1 cellular context compared by ENCODE assay signal in the genomic region with DNA sequence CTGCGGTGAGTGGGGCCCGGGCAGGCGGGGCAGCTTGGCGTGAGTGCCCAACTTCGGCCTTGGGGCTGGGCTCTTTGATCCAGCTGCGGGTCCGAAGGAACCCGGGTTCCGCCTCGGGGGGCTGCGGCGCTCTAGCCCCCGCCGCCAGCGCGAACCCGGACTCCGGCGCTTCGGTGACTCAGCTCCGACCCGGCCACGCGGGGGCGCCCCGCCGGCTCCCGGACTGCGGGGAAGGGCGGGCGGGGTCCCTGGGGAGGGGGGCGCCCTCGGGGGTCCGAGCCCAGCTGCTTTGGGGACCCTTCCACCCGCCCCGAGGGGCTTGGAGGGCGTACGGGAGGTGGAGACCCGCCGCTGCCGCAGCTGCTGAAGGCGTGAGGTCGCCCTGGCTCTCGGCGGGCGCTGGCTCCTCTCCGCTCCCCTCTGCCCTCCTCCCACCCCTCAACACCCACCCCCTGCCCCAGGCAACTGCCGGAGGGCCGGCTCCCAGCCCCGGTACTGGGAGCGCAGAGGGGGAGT.
TF ChIP-seq lines count a peak whose summit lies in the region.

No MANE protein-coding gene starts in this region.

TF ChIP-seq in HepG2, 621 proteins besides CTCF, POLR2A, EP300 and RAD21 (continued from another document and continues in another):
- TF ChIP-seq, protein P1, sequence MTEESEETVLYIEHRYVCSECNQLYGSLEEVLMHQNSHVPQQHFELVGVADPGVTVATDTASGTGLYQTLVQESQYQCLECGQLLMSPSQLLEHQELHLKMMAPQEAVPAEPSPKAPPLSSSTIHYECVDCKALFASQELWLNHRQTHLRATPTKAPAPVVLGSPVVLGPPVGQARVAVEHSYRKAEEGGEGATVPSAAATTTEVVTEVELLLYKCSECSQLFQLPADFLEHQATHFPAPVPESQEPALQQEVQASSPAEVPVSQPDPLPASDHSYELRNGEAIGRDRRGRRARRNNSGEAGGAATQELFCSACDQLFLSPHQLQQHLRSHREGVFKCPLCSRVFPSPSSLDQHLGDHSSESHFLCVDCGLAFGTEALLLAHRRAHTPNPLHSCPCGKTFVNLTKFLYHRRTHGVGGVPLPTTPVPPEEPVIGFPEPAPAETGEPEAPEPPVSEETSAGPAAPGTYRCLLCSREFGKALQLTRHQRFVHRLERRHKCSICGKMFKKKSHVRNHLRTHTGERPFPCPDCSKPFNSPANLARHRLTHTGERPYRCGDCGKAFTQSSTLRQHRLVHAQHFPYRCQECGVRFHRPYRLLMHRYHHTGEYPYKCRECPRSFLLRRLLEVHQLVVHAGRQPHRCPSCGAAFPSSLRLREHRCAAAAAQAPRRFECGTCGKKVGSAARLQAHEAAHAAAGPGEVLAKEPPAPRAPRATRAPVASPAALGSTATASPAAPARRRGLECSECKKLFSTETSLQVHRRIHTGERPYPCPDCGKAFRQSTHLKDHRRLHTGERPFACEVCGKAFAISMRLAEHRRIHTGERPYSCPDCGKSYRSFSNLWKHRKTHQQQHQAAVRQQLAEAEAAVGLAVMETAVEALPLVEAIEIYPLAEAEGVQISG (CRISPR knock-in tag; IDR thresholded peaks at IDR 0.05): peak; percentile 36; the same call in 1 of the 2 replicates
- TF ChIP-seq, protein P2, sequence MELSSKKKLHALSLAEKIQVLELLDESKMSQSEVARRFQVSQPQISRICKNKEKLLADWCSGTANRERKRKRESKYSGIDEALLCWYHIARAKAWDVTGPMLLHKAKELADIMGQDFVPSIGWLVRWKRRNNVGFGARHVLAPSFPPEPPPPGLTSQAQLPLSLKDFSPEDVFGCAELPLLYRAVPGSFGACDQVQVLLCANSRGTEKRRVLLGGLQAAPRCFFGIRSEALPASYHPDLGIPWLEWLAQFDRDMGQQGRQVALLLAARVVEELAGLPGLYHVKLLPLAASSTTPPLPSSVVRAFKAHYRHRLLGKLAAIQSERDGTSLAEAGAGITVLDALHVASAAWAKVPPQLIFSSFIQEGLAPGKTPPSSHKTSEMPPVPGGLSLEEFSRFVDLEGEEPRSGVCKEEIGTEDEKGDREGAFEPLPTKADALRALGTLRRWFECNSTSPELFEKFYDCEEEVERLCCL (CRISPR knock-in tag; IDR thresholded peaks at IDR 0.05; ENCODE audit: borderline replicate concordance): no peak
- TF ChIP-seq ZNF34 (CRISPR knock-in tag; IDR thresholded peaks at IDR 0.05; ENCODE audit: borderline replicate concordance) (no peak), SNAPC2 (CRISPR knock-in tag; IDR thresholded peaks at IDR 0.05) (no peak), NR2F2 (IDR thresholded peaks at IDR 0.05; ENCODE audit: borderline replicate concordance, low read depth) (no peak), SYNCRIP (IDR thresholded peaks at IDR 0.05; ENCODE audit: insufficient read depth, low read depth, low read length) (no peak), HDAC6 (IDR thresholded peaks at IDR 0.05; ENCODE audit: low read depth, low read length) (no peak), ZNF263 (CRISPR knock-in tag; IDR thresholded peaks at IDR 0.05) (no peak), KMT2A (CRISPR knock-in tag; IDR thresholded peaks at IDR 0.05) (no peak), ELF3 (CRISPR knock-in tag; IDR thresholded peaks at IDR 0.05) (no peak), ZNF605 (CRISPR knock-in tag; IDR thresholded peaks at IDR 0.05) (no peak), HMG20A (CRISPR knock-in tag; IDR thresholded peaks at IDR 0.05; ENCODE audit: borderline replicate concordance) (no peak), MED1 (CRISPR knock-in tag; IDR thresholded peaks at IDR 0.05) (no peak), ZNF253 (CRISPR knock-in tag; IDR thresholded peaks at IDR 0.05; ENCODE audit: borderline replicate concordance) (no peak), ZNF777 (CRISPR knock-in tag; IDR thresholded peaks at IDR 0.05) (peak; percentile 70; the same call in 1 of the 2 replicates), STAT5B (CRISPR knock-in tag; IDR thresholded peaks at IDR 0.05) (no peak)
- TF ChIP-seq, protein P3, sequence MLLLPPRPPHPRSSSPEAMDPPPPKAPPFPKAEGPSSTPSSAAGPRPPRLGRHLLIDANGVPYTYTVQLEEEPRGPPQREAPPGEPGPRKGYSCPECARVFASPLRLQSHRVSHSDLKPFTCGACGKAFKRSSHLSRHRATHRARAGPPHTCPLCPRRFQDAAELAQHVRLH (CRISPR knock-in tag; IDR thresholded peaks at IDR 0.05; ENCODE audit: borderline replicate concordance, low read depth): no peak
- TF ChIP-seq, protein P4, sequence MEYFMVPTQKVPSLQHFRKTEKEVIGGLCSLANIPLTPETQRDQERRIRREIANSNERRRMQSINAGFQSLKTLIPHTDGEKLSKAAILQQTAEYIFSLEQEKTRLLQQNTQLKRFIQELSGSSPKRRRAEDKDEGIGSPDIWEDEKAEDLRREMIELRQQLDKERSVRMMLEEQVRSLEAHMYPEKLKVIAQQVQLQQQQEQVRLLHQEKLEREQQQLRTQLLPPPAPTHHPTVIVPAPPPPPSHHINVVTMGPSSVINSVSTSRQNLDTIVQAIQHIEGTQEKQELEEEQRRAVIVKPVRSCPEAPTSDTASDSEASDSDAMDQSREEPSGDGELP (IDR thresholded peaks at IDR 0.05; ENCODE audit: borderline replicate concordance, low read depth): no peak
- TF ChIP-seq, protein P5, sequence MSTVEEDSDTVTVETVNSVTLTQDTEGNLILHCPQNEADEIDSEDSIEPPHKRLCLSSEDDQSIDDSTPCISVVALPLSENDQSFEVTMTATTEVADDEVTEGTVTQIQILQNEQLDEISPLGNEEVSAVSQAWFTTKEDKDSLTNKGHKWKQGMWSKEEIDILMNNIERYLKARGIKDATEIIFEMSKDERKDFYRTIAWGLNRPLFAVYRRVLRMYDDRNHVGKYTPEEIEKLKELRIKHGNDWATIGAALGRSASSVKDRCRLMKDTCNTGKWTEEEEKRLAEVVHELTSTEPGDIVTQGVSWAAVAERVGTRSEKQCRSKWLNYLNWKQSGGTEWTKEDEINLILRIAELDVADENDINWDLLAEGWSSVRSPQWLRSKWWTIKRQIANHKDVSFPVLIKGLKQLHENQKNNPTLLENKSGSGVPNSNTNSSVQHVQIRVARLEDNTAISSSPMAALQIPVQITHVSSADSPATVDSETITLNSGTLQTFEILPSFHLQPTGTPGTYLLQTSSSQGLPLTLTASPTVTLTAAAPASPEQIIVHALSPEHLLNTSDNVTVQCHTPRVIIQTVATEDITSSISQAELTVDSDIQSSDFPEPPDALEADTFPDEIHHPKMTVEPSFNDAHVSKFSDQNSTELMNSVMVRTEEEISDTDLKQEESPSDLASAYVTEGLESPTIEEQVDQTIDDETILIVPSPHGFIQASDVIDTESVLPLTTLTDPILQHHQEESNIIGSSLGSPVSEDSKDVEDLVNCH (CRISPR knock-in tag; IDR thresholded peaks at IDR 0.05): no peak
- TF ChIP-seq, protein P6, sequence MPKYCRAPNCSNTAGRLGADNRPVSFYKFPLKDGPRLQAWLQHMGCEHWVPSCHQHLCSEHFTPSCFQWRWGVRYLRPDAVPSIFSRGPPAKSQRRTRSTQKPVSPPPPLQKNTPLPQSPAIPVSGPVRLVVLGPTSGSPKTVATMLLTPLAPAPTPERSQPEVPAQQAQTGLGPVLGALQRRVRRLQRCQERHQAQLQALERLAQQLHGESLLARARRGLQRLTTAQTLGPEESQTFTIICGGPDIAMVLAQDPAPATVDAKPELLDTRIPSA (CRISPR knock-in tag; IDR thresholded peaks at IDR 0.05; ENCODE audit: borderline replicate concordance): no peak
- TF ChIP-seq, protein P7, sequence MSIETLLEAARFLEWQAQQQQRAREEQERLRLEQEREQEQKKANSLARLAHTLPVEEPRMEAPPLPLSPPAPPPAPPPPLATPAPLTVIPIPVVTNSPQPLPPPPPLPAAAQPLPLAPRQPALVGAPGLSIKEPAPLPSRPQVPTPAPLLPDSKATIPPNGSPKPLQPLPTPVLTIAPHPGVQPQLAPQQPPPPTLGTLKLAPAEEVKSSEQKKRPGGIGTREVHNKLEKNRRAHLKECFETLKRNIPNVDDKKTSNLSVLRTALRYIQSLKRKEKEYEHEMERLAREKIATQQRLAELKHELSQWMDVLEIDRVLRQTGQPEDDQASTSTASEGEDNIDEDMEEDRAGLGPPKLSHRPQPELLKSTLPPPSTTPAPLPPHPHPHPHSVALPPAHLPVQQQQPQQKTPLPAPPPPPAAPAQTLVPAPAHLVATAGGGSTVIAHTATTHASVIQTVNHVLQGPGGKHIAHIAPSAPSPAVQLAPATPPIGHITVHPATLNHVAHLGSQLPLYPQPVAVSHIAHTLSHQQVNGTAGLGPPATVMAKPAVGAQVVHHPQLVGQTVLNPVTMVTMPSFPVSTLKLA (IDR thresholded peaks at IDR 0.05): no peak
- TF ChIP-seq, protein P8, sequence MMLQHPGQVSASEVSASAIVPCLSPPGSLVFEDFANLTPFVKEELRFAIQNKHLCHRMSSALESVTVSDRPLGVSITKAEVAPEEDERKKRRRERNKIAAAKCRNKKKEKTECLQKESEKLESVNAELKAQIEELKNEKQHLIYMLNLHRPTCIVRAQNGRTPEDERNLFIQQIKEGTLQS (CRISPR knock-in tag; IDR thresholded peaks at IDR 0.05): peak; percentile 31; the same call in 1 of the 2 replicates
- TF ChIP-seq, protein P9, sequence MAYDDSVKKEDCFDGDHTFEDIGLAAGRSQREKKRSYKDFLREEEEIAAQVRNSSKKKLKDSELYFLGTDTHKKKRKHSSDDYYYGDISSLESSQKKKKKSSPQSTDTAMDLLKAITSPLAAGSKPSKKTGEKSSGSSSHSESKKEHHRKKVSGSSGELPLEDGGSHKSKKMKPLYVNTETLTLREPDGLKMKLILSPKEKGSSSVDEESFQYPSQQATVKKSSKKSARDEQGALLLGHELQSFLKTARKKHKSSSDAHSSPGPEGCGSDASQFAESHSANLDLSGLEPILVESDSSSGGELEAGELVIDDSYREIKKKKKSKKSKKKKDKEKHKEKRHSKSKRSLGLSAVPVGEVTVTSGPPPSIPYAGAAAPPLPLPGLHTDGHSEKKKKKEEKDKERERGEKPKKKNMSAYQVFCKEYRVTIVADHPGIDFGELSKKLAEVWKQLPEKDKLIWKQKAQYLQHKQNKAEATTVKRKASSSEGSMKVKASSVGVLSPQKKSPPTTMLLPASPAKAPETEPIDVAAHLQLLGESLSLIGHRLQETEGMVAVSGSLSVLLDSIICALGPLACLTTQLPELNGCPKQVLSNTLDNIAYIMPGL (CRISPR knock-in tag; IDR thresholded peaks at IDR 0.05; ENCODE audit: borderline replicate concordance in 1 of 2, low read depth in 1 of 2): peak; percentile 90 to 92
- TF ChIP-seq, protein P10, sequence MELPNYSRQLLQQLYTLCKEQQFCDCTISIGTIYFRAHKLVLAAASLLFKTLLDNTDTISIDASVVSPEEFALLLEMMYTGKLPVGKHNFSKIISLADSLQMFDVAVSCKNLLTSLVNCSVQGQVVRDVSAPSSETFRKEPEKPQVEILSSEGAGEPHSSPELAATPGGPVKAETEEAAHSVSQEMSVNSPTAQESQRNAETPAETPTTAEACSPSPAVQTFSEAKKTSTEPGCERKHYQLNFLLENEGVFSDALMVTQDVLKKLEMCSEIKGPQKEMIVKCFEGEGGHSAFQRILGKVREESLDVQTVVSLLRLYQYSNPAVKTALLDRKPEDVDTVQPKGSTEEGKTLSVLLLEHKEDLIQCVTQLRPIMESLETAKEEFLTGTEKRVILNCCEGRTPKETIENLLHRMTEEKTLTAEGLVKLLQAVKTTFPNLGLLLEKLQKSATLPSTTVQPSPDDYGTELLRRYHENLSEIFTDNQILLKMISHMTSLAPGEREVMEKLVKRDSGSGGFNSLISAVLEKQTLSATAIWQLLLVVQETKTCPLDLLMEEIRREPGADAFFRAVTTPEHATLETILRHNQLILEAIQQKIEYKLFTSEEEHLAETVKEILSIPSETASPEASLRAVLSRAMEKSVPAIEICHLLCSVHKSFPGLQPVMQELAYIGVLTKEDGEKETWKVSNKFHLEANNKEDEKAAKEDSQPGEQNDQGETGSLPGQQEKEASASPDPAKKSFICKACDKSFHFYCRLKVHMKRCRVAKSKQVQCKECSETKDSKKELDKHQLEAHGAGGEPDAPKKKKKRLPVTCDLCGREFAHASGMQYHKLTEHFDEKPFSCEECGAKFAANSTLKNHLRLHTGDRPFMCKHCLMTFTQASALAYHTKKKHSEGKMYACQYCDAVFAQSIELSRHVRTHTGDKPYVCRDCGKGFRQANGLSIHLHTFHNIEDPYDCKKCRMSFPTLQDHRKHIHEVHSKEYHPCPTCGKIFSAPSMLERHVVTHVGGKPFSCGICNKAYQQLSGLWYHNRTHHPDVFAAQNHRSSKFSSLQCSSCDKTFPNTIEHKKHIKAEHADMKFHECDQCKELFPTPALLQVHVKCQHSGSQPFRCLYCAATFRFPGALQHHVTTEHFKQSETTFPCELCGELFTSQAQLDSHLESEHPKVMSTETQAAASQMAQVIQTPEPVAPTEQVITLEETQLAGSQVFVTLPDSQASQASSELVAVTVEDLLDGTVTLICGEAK (IDR thresholded peaks at IDR 0.05): no peak
- TF ChIP-seq, protein P10 (CRISPR knock-in tag; IDR thresholded peaks at IDR 0.05): no peak
- TF ChIP-seq, protein P11, sequence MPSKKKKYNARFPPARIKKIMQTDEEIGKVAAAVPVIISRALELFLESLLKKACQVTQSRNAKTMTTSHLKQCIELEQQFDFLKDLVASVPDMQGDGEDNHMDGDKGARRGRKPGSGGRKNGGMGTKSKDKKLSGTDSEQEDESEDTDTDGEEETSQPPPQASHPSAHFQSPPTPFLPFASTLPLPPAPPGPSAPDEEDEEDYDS (CRISPR knock-in tag; IDR thresholded peaks at IDR 0.05): no peak
